Comparison of ENCODE assay signal across 10 cellular contexts in genomic region chr1:63537940-63538339, GRCh38. TPM values are rescaled to one million over a fixed set of nuclear protein-coding genes. Genes with fewer than 3 reads are reported as not detected.
DNase-seq lines count a peak whose midpoint lies in the region; ATAC-seq and TF ChIP-seq lines count a peak whose summit lies in the region.
"Had no signal": no experiment of that assay in that cellular context is flagged by ENCODE, and none has a peak within 500 bp of the region (broad histone marks: within the 10 kb centered on the region; RNA-seq: fewer than 3 reads in every experiment).

No MANE protein-coding gene starts in this region.

- H3K36me3 Mint-ChIP-seq in CD4-positive, CD25-positive, alpha-beta regulatory T cell = peaks cover 8% of the 10 kb centered on the region
- peaks cover 4 to 5% of the 10 kb centered on the region in 2 donors for H3K36me3 Mint-ChIP-seq in stimulated activated naive B cell treated with anti-CD40 and anti-IgM and Interleukin-4, amounts not matched to agents 10 μg/mL and 1 μg/mL and 100 μg/mL, for 72 hours

- H3K4me1 ChIP-seq in CD4-positive, CD25-positive, alpha-beta regulatory T cell (ENCODE audit: control insufficient read depth, insufficient read depth, low read length, poor library complexity, severe bottlenecking) = no peaks in the 10 kb centered on the region
- H3K4me1 ChIP-seq in right lobe of liver = peaks cover 0 to 5% (median 0%) of the 10 kb centered on the region in 4 donors
- H3K4me1 ChIP-seq: SJCRH30 had no signal

- no peak overlapping the region for H3K4me3 ChIP-seq in CD4-positive, CD25-positive, alpha-beta regulatory T cell (ENCODE audit: low read depth, low read length)
- H3K4me3 ChIP-seq in HL-60 (replicated peaks; ENCODE audit: insufficient read depth, low read length) (no peak overlapping the region), astrocyte of the cerebellum (ENCODE audit: low read depth, low read length) (no peak overlapping the region), right lobe of liver (no peak overlapping the region)
- H3K4me3 ChIP-seq: SJCRH30 had no signal

- no peaks in the 10 kb centered on the region for H3K9me3 ChIP-seq in CD4-positive, CD25-positive, alpha-beta regulatory T cell (ENCODE audit: control insufficient read depth in 2 of 2, low read length in 2 of 2)
- H3K9me3 ChIP-seq in right lobe of liver = no peaks in the 10 kb centered on the region
- H3K9me3 ChIP-seq: SJCRH30 had no signal

- H3K36me3 ChIP-seq in CD4-positive, CD25-positive, alpha-beta regulatory T cell (ENCODE audit: control insufficient read depth, insufficient read depth, low read length) = peaks cover 13% of the 10 kb centered on the region
- H3K36me3 ChIP-seq in right lobe of liver = peaks cover 0 to under 1% (median 0%) of the 10 kb centered on the region in 4 donors

- no peaks in the 10 kb centered on the region for H3K27me3 Mint-ChIP-seq in CD4-positive, CD25-positive, alpha-beta regulatory T cell
- H3K27me3 Mint-ChIP-seq in stimulated activated naive B cell treated with anti-CD40 and anti-IgM and Interleukin-4, amounts not matched to agents 10 μg/mL and 1 μg/mL and 100 μg/mL, for 72 hours = no peaks in the 10 kb centered on the region

- no peak overlapping the region for H3K4me3 Mint-ChIP-seq in CD4-positive, CD25-positive, alpha-beta regulatory T cell
- no peak overlapping the region for H3K4me3 Mint-ChIP-seq in stimulated activated naive B cell treated with anti-CD40 and anti-IgM and Interleukin-4, amounts not matched to agents 10 μg/mL and 1 μg/mL and 100 μg/mL, for 72 hours

- peaks cover 0 to 1% (median 0%) of the 10 kb centered on the region in 7 donors for H3K9me3 Mint-ChIP-seq in CD4-positive, CD25-positive, alpha-beta regulatory T cell
- H3K9me3 Mint-ChIP-seq in stimulated activated naive B cell treated with anti-CD40 and anti-IgM and Interleukin-4, amounts not matched to agents 10 μg/mL and 1 μg/mL and 100 μg/mL, for 72 hours = no peaks in the 10 kb centered on the region

- ATAC-seq in CD4-positive, CD25-positive, alpha-beta regulatory T cell (ENCODE audit: low read depth in 2 of 2) = peak in 1 of 2 donors; percentile 40
- no peak for ATAC-seq in right lobe of liver
- ATAC-seq in stimulated activated naive B cell treated with anti-CD40 and anti-IgM and Interleukin-4, amounts not matched to agents 10 μg/mL and 1 μg/mL and 100 μg/mL, for 72 hours (replicated peaks) = no peak
- ATAC-seq in GM19455 (IDR thresholded peaks at IDR 0.05; ENCODE audit: unreplicated experiment) = no peak
- ATAC-seq: left lobe of liver had no signal

- H3K27me3 ChIP-seq in CD4-positive, CD25-positive, alpha-beta regulatory T cell (ENCODE audit: control insufficient read depth, insufficient read depth, low read length) = no peaks in the 10 kb centered on the region
- H3K27me3 ChIP-seq in HL-60 (ENCODE audit: insufficient read depth, poor library complexity, severe bottlenecking) = no peaks in the 10 kb centered on the region
- H3K27me3 ChIP-seq in right lobe of liver = no peaks in the 10 kb centered on the region
- H3K27me3 ChIP-seq: SJCRH30 had no signal

- peak; percentile 12 for TF ChIP-seq CTCF in HL-60 (IDR thresholded peaks at IDR 0.05; ENCODE audit: insufficient read depth, low read length)
- TF ChIP-seq CTCF in astrocyte of the cerebellum (IDR thresholded peaks at IDR 0.05; ENCODE audit: low read depth, low read length, missing control alignments) = no peak
- peak; percentile 38 to 50 (median 44) for TF ChIP-seq CTCF in right lobe of liver (IDR thresholded peaks at IDR 0.05)

- no peak for TF ChIP-seq POLR2A in right lobe of liver (IDR thresholded peaks at IDR 0.05)

- WGBS in right lobe of liver (ENCODE audit: insufficient coverage, low coverage, low lambda C conversion rate, missing lambda C conversion rate) = 37% methylated on average over 1 of the region's 1 CpG

- H3K27ac Mint-ChIP-seq in CD4-positive, CD25-positive, alpha-beta regulatory T cell = no peak overlapping the region
- no peak overlapping the region for H3K27ac Mint-ChIP-seq in stimulated activated naive B cell treated with anti-CD40 and anti-IgM and Interleukin-4, amounts not matched to agents 10 μg/mL and 1 μg/mL and 100 μg/mL, for 72 hours

- intact Hi-C loops in right lobe of liver (cut with DNase I) = no loop called here

- peak in 2 of 3 donors; percentile 16 to 34 for DNase-seq in CD4-positive, CD25-positive, alpha-beta regulatory T cell
- DNase-seq in HL-60 (ENCODE audit: low read depth in 1 of 2, low spot score in 1 of 2) (no peak), astrocyte of the cerebellum (ENCODE audit: low read depth) (peak; percentile 4), right lobe of liver (no peak), HK-2 (ENCODE audit: unreplicated experiment) (no peak), T1000 (lab: John Stamatoyannopoulos, UW) (no peak)
- no peak for DNase-seq in stimulated activated naive B cell treated with anti-CD40 and anti-IgM and Interleukin-4, amounts not matched to agents 10 μg/mL and 1 μg/mL and 100 μg/mL, for 72 hours

- in situ Hi-C loops in astrocyte of the cerebellum (cut with HindIII; ENCODE audit: low sequenced_read_pairs) = no loop called here

- no peaks in the 10 kb centered on the region for H3K4me1 Mint-ChIP-seq in CD4-positive, CD25-positive, alpha-beta regulatory T cell
- H3K4me1 Mint-ChIP-seq in stimulated activated naive B cell treated with anti-CD40 and anti-IgM and Interleukin-4, amounts not matched to agents 10 μg/mL and 1 μg/mL and 100 μg/mL, for 72 hours = no peaks in the 10 kb centered on the region

- no peak overlapping the region for H3K27ac ChIP-seq in CD4-positive, CD25-positive, alpha-beta regulatory T cell (ENCODE audit: insufficient read depth, low read length, poor library complexity, severe bottlenecking)
- no peak overlapping the region for H3K27ac ChIP-seq in HL-60 (replicated peaks)
- H3K27ac ChIP-seq in right lobe of liver = no peak overlapping the region
- H3K27ac ChIP-seq: SJCRH30 had no signal

RNA-seq across cellular contexts. Expression of gene EFCAB7, which starts 14.6 kb away (rescaled TPM):
- total RNA-seq in CD4-positive, CD25-positive, alpha-beta regulatory T cell = 13.1 TPM
- polyA plus RNA-seq in CD4-positive, CD25-positive, alpha-beta regulatory T cell = 1 to 10 TPM; 2.9 to 7.1 (median 4.1) TPM
- 1 to 10 TPM in 5 of 6 experiments, under 1 TPM in 1; 0.84 to 3.2 (median 2.3) TPM for total RNA-seq in right lobe of liver

RNA-seq across cellular contexts. Expression of gene ITGB3BP, which starts 14.9 kb away (rescaled TPM):
- total RNA-seq in CD4-positive, CD25-positive, alpha-beta regulatory T cell = 11.3 TPM
- polyA plus RNA-seq in CD4-positive, CD25-positive, alpha-beta regulatory T cell = 10 to 100 TPM; 19.1 to 29.9 (median 24.3) TPM
- total RNA-seq in right lobe of liver = 10 to 100 TPM in 1 of 6 experiments, 1 to 10 TPM in 5; 4.3 to 10.7 (median 7.0) TPM

RNA-seq across cellular contexts. Expression of gene PGM1, which starts 55.3 kb away (rescaled TPM):
- total RNA-seq in CD4-positive, CD25-positive, alpha-beta regulatory T cell = 12.6 TPM
- 10 to 100 TPM; 24.2 to 35.4 (median 26.9) TPM for polyA plus RNA-seq in CD4-positive, CD25-positive, alpha-beta regulatory T cell
- 100 to 1,000 TPM; 127 to 220 (median 157) TPM for total RNA-seq in right lobe of liver

Comparison
In these comparisons a context has a peak if more than half of its experiments do, and no peak if none do; other contexts are left out.
1. DNase-seq: peak in CD4-positive, CD25-positive, alpha-beta regulatory T cell (2 of 3) and astrocyte of the cerebellum (single experiment); none in HL-60 (0 of 2), right lobe of liver (0 of 3), HK-2 (single experiment), stimulated activated naive B cell treated with anti-CD40 and anti-IgM and Interleukin-4, amounts not matched to agents 10 μg/mL and 1 μg/mL and 100 μg/mL, for 72 hours (single experiment) and T1000 (single experiment).